4 cellular contexts compared by ENCODE assay signal in the genomic region with DNA sequence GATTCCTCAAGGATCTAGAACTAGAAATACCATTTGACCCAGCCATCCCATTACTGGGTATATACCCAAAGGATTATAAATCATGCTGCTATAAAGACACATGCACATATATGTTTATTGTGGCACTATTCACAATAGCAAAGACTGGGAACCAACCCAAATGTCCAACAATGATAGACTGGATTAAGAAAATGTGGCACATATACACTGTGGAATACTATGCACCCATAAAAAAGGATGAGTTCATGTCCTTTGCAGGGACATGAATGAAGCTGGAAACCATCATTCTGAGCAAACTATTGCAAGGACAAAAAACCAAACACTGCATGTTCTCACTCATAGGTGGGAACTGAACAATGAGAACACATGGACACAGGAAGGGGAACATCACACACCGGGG. TPM values are rescaled to one million over a fixed set of nuclear protein-coding genes. Genes with fewer than 3 reads are reported as not detected.
"Had no signal": no experiment of that assay in that cellular context is flagged by ENCODE, and none has a peak within 500 bp of the region (broad histone marks: within the 10 kb centered on the region; RNA-seq: fewer than 3 reads in every experiment).

No MANE protein-coding gene starts in this region.

RNA-seq across cellular contexts. Expression of a gene that starts 36.1 kb away (rescaled TPM):
- total RNA-seq: HT-29, HT1080, IMR-90 had no signal
- polyA plus RNA-seq: IgD-negative memory B cell, IMR-90 had no signal
